Comparison of ENCODE assay signal across 25 cellular contexts in genomic region chr6:4971851-4972250, GRCh38.
"Had no signal": no experiment of that assay in that cellular context is flagged by ENCODE, and none has a peak within 500 bp of the region (broad histone marks: within the 10 kb centered on the region; RNA-seq: fewer than 3 reads in every experiment).

No MANE protein-coding gene starts in this region.

- H3K9me3 ChIP-seq: SJSA1 had no signal

- H3K36me3 ChIP-seq: SJSA1 had no signal

- H3K27me3 Mint-ChIP-seq: activated naive CD8-positive, alpha-beta T cell treated with anti-CD3 and anti-CD28 coated beads for 36 hours had no signal

- H3K4me1 ChIP-seq: SJSA1 had no signal

- H3K27ac Mint-ChIP-seq: activated CD8-positive, alpha-beta T cell treated with anti-CD3 and anti-CD28 coated beads for 36 hours; activated naive CD4-positive, alpha-beta T cell treated with anti-CD3 and anti-CD28 coated beads, Interleukin-2, amount 10 ng/mL, durations not matched to agents 7 days and 5 days; activated naive CD8-positive, alpha-beta T cell treated with anti-CD3 and anti-CD28 coated beads for 36 hours; activated T-cell treated with anti-CD3 and anti-CD28 coated beads, Interleukin-2, amount 50 U/mL, for 72 hours; activated T-helper 2 cell treated with anti-CD3 and anti-CD28 coated beads, Interferon-gamma antibody, Interleukin-2, Interleukin-4, amounts not matched to agents 10 μg/mL and 5 μg/mL and 100 μg/mL, durations not matched to agents 14 hours and 24 hours and 36 hours; T-helper 1 cell treated with Interleukin-12 subunit alpha and Interleukin-12 subunit beta and Interleukin-4 antibody, amounts not matched to agents 30 μg/mL and 1 μg/mL, for 36 hours had no signal

- H3K4me3 ChIP-seq: SJSA1 had no signal

- DNase-seq: activated CD4-positive, alpha-beta T cell treated with anti-CD3 and anti-CD28 coated beads for 4 hours; activated CD8-positive, alpha-beta memory T cell treated with anti-CD3 and anti-CD28 coated beads, Interleukin-2, amount 50 U/mL, for 4 hours; activated CD8-positive, alpha-beta T cell treated with anti-CD3 and anti-CD28 coated beads for 36 hours; activated gamma-delta T cell treated with Interleukin-2 at 50 U/mL for 16 hours; activated naive CD4-positive, alpha-beta T cell treated with anti-CD3 and anti-CD28 coated beads, Interleukin-2, amount 10 ng/mL, durations not matched to agents 7 days and 5 days; activated naive CD8-positive, alpha-beta T cell treated with anti-CD3 and anti-CD28 coated beads for 36 hours; activated T-cell treated with anti-CD3 and anti-CD28 coated beads, Interleukin-2, amount 50 U/mL, for 72 hours; Karpas-422; MM.1S; NCI-H1105 treated with DMSO at 0.1 percent for 48 hours; NCI-H146; NCI-H1930; NCI-H2171; NCI-H2227 treated with DMSO at 0.1 percent for 48 hours; NCI-H526 treated with DMSO at 0.1 percent for 48 hours; NCI-H82; OCI-M1; Right ventricle myocardium superior; RPMI8226 had no signal

- H3K36me3 Mint-ChIP-seq: activated naive CD4-positive, alpha-beta T cell treated with anti-CD3 and anti-CD28 coated beads, Interleukin-2, amount 10 ng/mL, durations not matched to agents 7 days and 5 days had no signal

- H3K4me1 Mint-ChIP-seq: activated naive CD4-positive, alpha-beta T cell treated with anti-CD3 and anti-CD28 coated beads, Interleukin-2, amount 10 ng/mL, durations not matched to agents 7 days and 5 days; activated naive CD8-positive, alpha-beta T cell treated with anti-CD3 and anti-CD28 coated beads for 36 hours had no signal

- H3K27ac ChIP-seq: SJSA1 had no signal

- ATAC-seq: activated CD4-positive, CD25-positive, alpha-beta regulatory T cell treated with anti-CD3 and anti-CD28 coated beads, Interleukin-2, amount 50 U/mL, for 24 hours; activated CD8-positive, alpha-beta T cell treated with anti-CD3 and anti-CD28 coated beads for 36 hours; activated T-cell treated with anti-CD3 and anti-CD28 coated beads, Interleukin-2, amount 50 U/mL, for 72 hours; Panc1; SK-N-SH treated with all-trans-retinoic acid at 6 μM for 48 hours had no signal

- H3K27me3 ChIP-seq: SJSA1 had no signal

- H3K9me3 Mint-ChIP-seq: activated T-helper 2 cell treated with anti-CD3 and anti-CD28 coated beads, Interferon-gamma antibody, Interleukin-2, Interleukin-4, amounts not matched to agents 10 μg/mL and 5 μg/mL and 100 μg/mL, durations not matched to agents 14 hours and 24 hours and 36 hours; T-helper 1 cell treated with Interleukin-12 subunit alpha and Interleukin-12 subunit beta and Interleukin-4 antibody, amounts not matched to agents 30 μg/mL and 1 μg/mL, for 36 hours had no signal

- H3K4me3 Mint-ChIP-seq: activated CD8-positive, alpha-beta T cell treated with anti-CD3 and anti-CD28 coated beads for 36 hours; activated naive CD4-positive, alpha-beta T cell treated with anti-CD3 and anti-CD28 coated beads, Interleukin-2, amount 10 ng/mL, durations not matched to agents 7 days and 5 days; activated naive CD8-positive, alpha-beta T cell treated with anti-CD3 and anti-CD28 coated beads for 36 hours; activated T-cell treated with anti-CD3 and anti-CD28 coated beads, Interleukin-2, amount 50 U/mL, for 72 hours; T-helper 1 cell treated with Interleukin-12 subunit alpha and Interleukin-12 subunit beta and Interleukin-4 antibody, amounts not matched to agents 30 μg/mL and 1 μg/mL, for 36 hours had no signal
